ENCODE assay signal across 13 cellular contexts in the genomic region with DNA sequence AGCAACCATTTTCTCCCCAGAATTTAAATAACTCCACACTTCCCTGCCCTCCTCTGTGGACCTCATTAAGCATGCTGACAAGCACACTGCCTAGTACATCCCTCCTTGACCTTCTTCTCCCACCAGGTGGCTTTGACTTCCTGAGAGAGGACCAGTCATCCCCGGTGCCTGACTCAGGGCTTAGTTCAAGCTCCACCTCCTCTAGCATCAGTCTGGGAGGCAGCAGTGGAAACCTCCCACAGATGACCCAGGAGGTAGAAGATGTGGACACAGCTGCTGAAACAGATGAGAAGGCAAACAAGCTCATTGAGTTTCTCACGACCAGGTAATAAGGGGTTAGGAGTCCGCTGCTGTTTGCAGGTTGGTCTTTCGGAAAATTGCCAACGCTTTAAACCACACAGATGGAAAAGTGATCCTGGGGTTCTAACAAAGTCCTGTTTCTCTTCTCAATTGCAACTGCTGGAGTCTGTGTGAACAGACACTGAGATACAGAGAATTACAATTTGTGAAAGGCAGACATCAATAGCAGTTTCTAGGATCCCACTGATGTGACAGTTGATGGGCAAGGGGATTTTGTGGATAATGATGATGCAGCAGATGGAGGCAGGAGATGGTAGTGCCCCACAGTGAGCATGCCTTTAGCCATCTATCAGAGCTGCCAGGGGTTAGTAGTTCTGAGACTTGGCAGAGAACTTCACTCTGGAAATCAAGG.
DNase-seq lines count a peak whose midpoint lies in the region; ATAC-seq, FAIRE-seq and TF ChIP-seq lines count a peak whose summit lies in the region.
"Had no signal": no experiment of that assay in that cellular context is flagged by ENCODE, and none has a peak within 500 bp of the region (broad histone marks: within the 10 kb centered on the region; RNA-seq: fewer than 3 reads in every experiment).

No MANE protein-coding gene starts in this region.

- no peaks in the 10 kb centered on the region for H3K27me3 ChIP-seq in bronchial epithelial cell (ENCODE audit: control insufficient read depth, insufficient read depth, low read length)

- no peaks in the 10 kb centered on the region for H3K9me3 Mint-ChIP-seq in stimulated activated effector memory CD8-positive, alpha-beta T cell treated with anti-CD3 and anti-CD28 coated beads, Interleukin-12 subunit alpha, Interleukin-12 subunit beta, amount 100 ng/mL, for 72 hours
- H3K9me3 Mint-ChIP-seq: CD4-positive, CD25-positive, alpha-beta regulatory T cell had no signal

- H3K36me3 ChIP-seq in bronchial epithelial cell (ENCODE audit: control insufficient read depth, insufficient read depth, low read length): no peaks in the 10 kb centered on the region

- ATAC-seq in stimulated activated effector memory CD8-positive, alpha-beta T cell treated with anti-CD3 and anti-CD28 coated beads, Interleukin-12 subunit alpha, Interleukin-12 subunit beta, amount 100 ng/mL, for 72 hours: peak; percentile 73
- no peak for ATAC-seq in left colon

- TF ChIP-seq CTCF in bronchial epithelial cell (IDR thresholded peaks at IDR 0.05; ENCODE audit: insufficient read depth, low read length, severe bottlenecking): no peak

- no peak overlapping the region for H3K4me3 ChIP-seq in bronchial epithelial cell (ENCODE audit: low read depth, low read length)
- H3K4me3 ChIP-seq: lung had no signal

- no peak for TF ChIP-seq POLR2A in H54 (IDR thresholded peaks at IDR 0.05; ENCODE audit: low read depth, low read length)

- no peak overlapping the region for H3K27ac Mint-ChIP-seq in stimulated activated effector memory CD8-positive, alpha-beta T cell treated with anti-CD3 and anti-CD28 coated beads, Interleukin-12 subunit alpha, Interleukin-12 subunit beta, amount 100 ng/mL, for 72 hours
- H3K27ac Mint-ChIP-seq: CD4-positive, CD25-positive, alpha-beta regulatory T cell had no signal

- H3K4me3 Mint-ChIP-seq in stimulated activated effector memory CD8-positive, alpha-beta T cell treated with anti-CD3 and anti-CD28 coated beads, Interleukin-12 subunit alpha, Interleukin-12 subunit beta, amount 100 ng/mL, for 72 hours: no peak overlapping the region
- H3K4me3 Mint-ChIP-seq: CD4-positive, CD25-positive, alpha-beta regulatory T cell had no signal

- intact Hi-C loops in left colon (cut with DNase I, micrococcal nuclease): no loop called here

- H3K36me3 Mint-ChIP-seq in stimulated activated effector memory CD8-positive, alpha-beta T cell treated with anti-CD3 and anti-CD28 coated beads, Interleukin-12 subunit alpha, Interleukin-12 subunit beta, amount 100 ng/mL, for 72 hours: no peaks in the 10 kb centered on the region
- H3K36me3 Mint-ChIP-seq: CD4-positive, CD25-positive, alpha-beta regulatory T cell had no signal

- peak; percentile 4 for DNase-seq in stimulated activated CD4-positive, alpha-beta T cell treated with anti-CD3 and anti-CD28 coated beads, Interleukin-15, amount 100 ng/mL, for 24 hours
- DNase-seq in stimulated activated CD4-positive, alpha-beta T cell treated with anti-CD3 and anti-CD28 coated beads, Interleukin-4, amount 100 ng/mL, for 1 hour: no peak
- peak; percentile 50 to 73 for DNase-seq in NCI-H446 (lab: John Stamatoyannopoulos, UW)
- DNase-seq in bronchial epithelial cell (ENCODE audit: low read depth): peak; percentile 37
- no peak for DNase-seq in stimulated activated effector memory CD8-positive, alpha-beta T cell treated with anti-CD3 and anti-CD28 coated beads, Interleukin-12 subunit alpha, Interleukin-12 subunit beta, amount 100 ng/mL, for 72 hours (ENCODE audit: low spot score in 2 of 2)
- no peak for DNase-seq in H54 (ENCODE audit: insufficient read length, low spot score)
- DNase-seq in activated CD8-positive, alpha-beta memory T cell treated with anti-CD3 and anti-CD28 coated beads, Interleukin-2, amount 50 U/mL, for 48 hours: no peak
- DNase-seq in left colon: no peak
- DNase-seq: activated CD8-positive, alpha-beta memory T cell treated with anti-CD3 and anti-CD28 coated beads for 24 hours; CD4-positive, CD25-positive, alpha-beta regulatory T cell; right cardiac atrium had no signal

- FAIRE-seq in bronchial epithelial cell (lab: Jason Lieb, UNC) (no peak), H54 (lab: Jason Lieb, UNC) (no peak)
- FAIRE-seq: GM12891 had no signal

- no peaks in the 10 kb centered on the region for H3K4me1 Mint-ChIP-seq in stimulated activated effector memory CD8-positive, alpha-beta T cell treated with anti-CD3 and anti-CD28 coated beads, Interleukin-12 subunit alpha, Interleukin-12 subunit beta, amount 100 ng/mL, for 72 hours
- H3K4me1 Mint-ChIP-seq: CD4-positive, CD25-positive, alpha-beta regulatory T cell had no signal

Comparison
In these comparisons a context has a peak if more than half of its experiments do, and no peak if none do; other contexts are left out.
1. DNase-seq: peak in stimulated activated CD4-positive, alpha-beta T cell treated with anti-CD3 and anti-CD28 coated beads, Interleukin-15, amount 100 ng/mL, for 24 hours (single experiment), NCI-H446 (2 of 2) and bronchial epithelial cell (single experiment); none in stimulated activated CD4-positive, alpha-beta T cell treated with anti-CD3 and anti-CD28 coated beads, Interleukin-4, amount 100 ng/mL, for 1 hour (single experiment), stimulated activated effector memory CD8-positive, alpha-beta T cell treated with anti-CD3 and anti-CD28 coated beads, Interleukin-12 subunit alpha, Interleukin-12 subunit beta, amount 100 ng/mL, for 72 hours (0 of 2), H54 (single experiment), activated CD8-positive, alpha-beta memory T cell treated with anti-CD3 and anti-CD28 coated beads, Interleukin-2, amount 50 U/mL, for 48 hours (single experiment) and left colon (0 of 2).